Comparison of ENCODE assay signal across 1 cellular context in the genomic region with DNA sequence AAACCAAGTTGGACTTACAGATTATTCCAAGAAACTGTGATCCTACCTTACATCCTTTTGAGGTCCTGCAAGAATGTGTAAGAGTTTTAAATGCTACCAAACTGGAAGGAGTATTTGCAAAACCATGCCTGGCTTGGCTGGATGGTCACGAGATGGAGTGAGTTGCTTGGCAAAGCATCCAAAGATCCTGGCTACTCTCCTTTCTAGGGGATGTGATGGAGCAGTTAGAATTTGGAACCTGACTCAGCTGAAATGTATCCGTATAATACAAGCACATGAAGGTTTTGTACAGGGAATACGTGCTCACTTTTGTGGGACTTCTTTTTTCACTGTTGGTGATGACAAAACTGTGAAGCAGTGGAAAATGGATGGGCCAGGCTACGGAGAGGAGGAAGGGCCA.
TF ChIP-seq lines count a peak whose summit lies in the region.

No MANE protein-coding gene starts in this region.

TF ChIP-seq in IMR-90, 13 proteins besides CTCF, POLR2A, EP300 and RAD21:
- TF ChIP-seq RCOR1 (IDR thresholded peaks at IDR 0.05; ENCODE audit: insufficient replicate concordance, low read length) (no peak), MAFK (IDR thresholded peaks at IDR 0.05; ENCODE audit: low read depth, low read length) (peak; percentile 24; the same call in 1 of the 2 replicates), FOS (IDR thresholded peaks at IDR 0.05; ENCODE audit: low read depth, low read length) (no peak), CHD1 (IDR thresholded peaks at IDR 0.05; ENCODE audit: low read depth, low read length) (no peak), MXI1 (IDR thresholded peaks at IDR 0.05; ENCODE audit: borderline replicate concordance, low read depth, low read length) (no peak), BHLHE40 (IDR thresholded peaks at IDR 0.05; ENCODE audit: low read depth, low read length) (no peak), RFX5 (IDR thresholded peaks at IDR 0.05; ENCODE audit: low read depth, low read length) (no peak), SMC3 (IDR thresholded peaks at IDR 0.05; ENCODE audit: low read depth, low read length) (no peak)
TF ChIP-seq in IMR-90: peak in this region for 1.
